Comparison of ENCODE assay signal across 9 cellular contexts in genomic region chr6:145015739-145016558, GRCh38.
DNase-seq lines count a peak whose midpoint lies in the region; ATAC-seq, FAIRE-seq and TF ChIP-seq lines count a peak whose summit lies in the region.
"Had no signal": no experiment of that assay in that cellular context is flagged by ENCODE, and none has a peak within 500 bp of the region (broad histone marks: within the 10 kb centered on the region; RNA-seq: fewer than 3 reads in every experiment).

No MANE protein-coding gene starts in this region.

- intact Hi-C loops in activated B cell treated with CpG ODN at 0.5 μM for 24 hours (cut with micrococcal nuclease), result no loop called here

- H3K9me3 Mint-ChIP-seq in activated B cell treated with CpG ODN at 0.5 μM for 24 hours, result no peaks in the 10 kb centered on the region
- no peaks in the 10 kb centered on the region for H3K9me3 Mint-ChIP-seq in effector memory CD8-positive, alpha-beta T cell

- FAIRE-seq in keratinocyte (lab: Jason Lieb, UNC), result peak; percentile 98

- peak overlapping the region; percentile 20 for H2AFZ ChIP-seq in keratinocyte (ENCODE audit: control insufficient read depth, low read length)

- H3K27ac Mint-ChIP-seq in activated B cell treated with CpG ODN at 0.5 μM for 24 hours, result no peak overlapping the region
- H3K27ac Mint-ChIP-seq in effector memory CD8-positive, alpha-beta T cell, result no peak overlapping the region

- H3K36me3 Mint-ChIP-seq in activated B cell treated with CpG ODN at 0.5 μM for 24 hours (ENCODE audit: low read depth), result no peaks in the 10 kb centered on the region
- no peaks in the 10 kb centered on the region for H3K36me3 Mint-ChIP-seq in effector memory CD8-positive, alpha-beta T cell (ENCODE audit: insufficient read depth)

- ATAC-seq in GM19463 (IDR thresholded peaks at IDR 0.05; ENCODE audit: unreplicated experiment) (peak; percentile 98), HG03432 (IDR thresholded peaks at IDR 0.05; ENCODE audit: unreplicated experiment) (peak; percentile 99), activated B cell treated with CpG ODN at 0.5 μM for 24 hours (ENCODE audit: low read depth) (peak; percentile 31)
- ATAC-seq in effector memory CD8-positive, alpha-beta T cell (replicated peaks), result no peak

- dilution Hi-C loops in keratinocyte (cut with MboI; ENCODE audit: extremely low pct_ligation_motif_present, low sequenced_read_pairs), result no loop called here

- TF ChIP-seq CTCF in activated B cell treated with CpG ODN at 0.5 μM for 24 hours (IDR thresholded peaks at IDR 0.05) (no peak), keratinocyte (optimal IDR thresholded peaks at IDR 0.05 in 1 of 3, IDR thresholded peaks at IDR 0.05 in 1 of 3, conservative IDR thresholded peaks at IDR 0.05 in 1 of 3; ENCODE audit: extremely low read depth in 1 of 3, insufficient read depth in 2 of 3, low read length in 3 of 3) (no peak)

- no peaks in the 10 kb centered on the region for H3K9me3 ChIP-seq in keratinocyte (ENCODE audit: control insufficient read depth, low read depth, low read length)

- H3K27me3 Mint-ChIP-seq in activated B cell treated with CpG ODN at 0.5 μM for 24 hours, result no peaks in the 10 kb centered on the region
- peaks cover 0 to 10% of the 10 kb centered on the region in 2 donors for H3K27me3 Mint-ChIP-seq in effector memory CD8-positive, alpha-beta T cell

- peak overlapping the region; percentile 27 for H3K4me2 ChIP-seq in keratinocyte (ENCODE audit: control insufficient read depth, extremely low read depth, insufficient read depth, low read depth, low read length)
- H3K4me2 ChIP-seq: KMS-11 had no signal

- H3K27ac ChIP-seq in keratinocyte (ENCODE audit: control insufficient read depth, insufficient read depth, low read length), result no peak overlapping the region
- H3K27ac ChIP-seq: KMS-11 had no signal

- no peak overlapping the region for H3K9ac ChIP-seq in keratinocyte (ENCODE audit: control insufficient read depth, extremely low read depth, insufficient read depth, low read length)
- H3K9ac ChIP-seq: KMS-11 had no signal

- no peak overlapping the region for H3K4me3 ChIP-seq in keratinocyte (ENCODE audit: control insufficient read depth in 2 of 3, extremely low read depth in 1 of 3, insufficient read depth in 2 of 3, low read depth in 1 of 3, low read length in 3 of 3)

- no peaks in the 10 kb centered on the region for H3K9me1 ChIP-seq in keratinocyte (ENCODE audit: control insufficient read depth, extremely low read depth, insufficient read depth, low read length)

- H3K4me3 Mint-ChIP-seq in activated B cell treated with CpG ODN at 0.5 μM for 24 hours, result no peak overlapping the region
- no peak overlapping the region for H3K4me3 Mint-ChIP-seq in effector memory CD8-positive, alpha-beta T cell

- POLR2A ChIA-PET in activated B cell treated with CpG ODN at 0.5 μM for 24 hours (lab: Charles Lee), result no interaction called here

- in situ Hi-C loops in Caki2 (cut with HindIII; ENCODE audit: low pct_unique_long_range_greater_than_20kb, low sequenced_read_pairs), result no loop called here

- H3K4me1 ChIP-seq in keratinocyte (ENCODE audit: control insufficient read depth, extremely low read depth, insufficient read depth, low read length), result peaks cover 8% of the 10 kb centered on the region

- H3K4me1 Mint-ChIP-seq in activated B cell treated with CpG ODN at 0.5 μM for 24 hours, result no peaks in the 10 kb centered on the region
- H3K4me1 Mint-ChIP-seq in effector memory CD8-positive, alpha-beta T cell (ENCODE audit: low read depth in 2 of 2), result no peaks in the 10 kb centered on the region

- DNase-seq in Caki2 (ENCODE audit: low read depth) (peak; percentile 70), activated B cell treated with CpG ODN at 0.5 μM for 24 hours (no peak), keratinocyte (ENCODE audit: low read depth, low spot score) (peak; percentile 52), NCI-H82 treated with DMSO at 0.1 percent for 48 hours (lab: John Stamatoyannopoulos, UW; ENCODE audit: unreplicated experiment) (no peak), NCI-H1092 (lab: John Stamatoyannopoulos, UW) (no peak)
- no peak for DNase-seq in effector memory CD8-positive, alpha-beta T cell

- no peaks in the 10 kb centered on the region for H3K36me3 ChIP-seq in keratinocyte (ENCODE audit: control insufficient read depth in 2 of 2, extremely low read depth in 1 of 2, insufficient read depth in 2 of 2, low read length in 2 of 2)

- no peaks in the 10 kb centered on the region for H3K79me2 ChIP-seq in keratinocyte (ENCODE audit: control insufficient read depth, insufficient read depth, low read length)

- H4K20me1 ChIP-seq in keratinocyte (ENCODE audit: control insufficient read depth, extremely low read depth, insufficient read depth, low read length), result no peaks in the 10 kb centered on the region

- CTCF ChIA-PET in activated B cell treated with CpG ODN at 0.5 μM for 24 hours (lab: Charles Lee), result no interaction called here

- no peaks in the 10 kb centered on the region for H3K27me3 ChIP-seq in keratinocyte (ENCODE audit: control insufficient read depth, extremely low read depth, insufficient read depth, low read length)

Comparison
In these comparisons a context has a peak if more than half of its experiments do, and no peak if none do; other contexts are left out.
1. DNase-seq: peak in Caki2 (single experiment) and keratinocyte (single experiment); none in activated B cell treated with CpG ODN at 0.5 μM for 24 hours (single experiment), NCI-H82 treated with DMSO at 0.1 percent for 48 hours (single experiment), effector memory CD8-positive, alpha-beta T cell (0 of 3) and NCI-H1092 (single experiment).